9 cellular contexts compared by ENCODE assay signal in the genomic region with DNA sequence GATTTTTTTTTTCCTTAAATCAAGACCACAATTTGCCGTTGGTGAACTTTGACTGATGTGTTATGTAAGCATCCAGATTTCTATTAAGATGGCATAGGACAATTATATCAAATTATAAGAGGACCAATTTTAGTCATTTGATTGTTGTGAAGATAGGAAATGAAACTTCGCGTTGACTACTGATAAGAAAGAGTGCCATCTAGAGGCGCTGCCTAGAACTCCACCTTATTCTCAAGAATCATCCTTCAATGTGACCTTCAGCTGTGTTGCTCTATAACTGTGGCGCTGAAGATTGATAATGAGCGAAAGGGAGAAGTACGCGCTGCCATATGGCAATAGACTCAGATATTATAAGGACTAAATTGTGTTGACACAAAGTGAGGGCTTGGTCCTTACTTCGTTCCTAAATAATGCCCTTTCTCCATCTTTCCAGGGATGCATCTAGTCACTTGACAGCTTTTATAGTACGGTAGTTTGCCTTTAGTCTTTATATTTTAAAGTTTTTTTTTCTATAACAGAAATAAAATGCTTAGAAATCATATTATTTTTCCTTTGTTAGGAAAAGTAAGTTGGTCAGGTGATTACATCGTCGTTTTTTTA.
DNase-seq lines count a peak whose midpoint lies in the region; ATAC-seq and TF ChIP-seq lines count a peak whose summit lies in the region.
"Had no signal": no experiment of that assay in that cellular context is flagged by ENCODE, and none has a peak within 500 bp of the region (broad histone marks: within the 10 kb centered on the region; RNA-seq: fewer than 3 reads in every experiment).

No MANE protein-coding gene starts in this region.

- H3K4me3 Mint-ChIP-seq in activated CD4-positive, alpha-beta T cell treated with anti-CD3 and anti-CD28 coated beads for 36 hours, result no peak overlapping the region
- H3K4me3 Mint-ChIP-seq: activated naive CD8-positive, alpha-beta T cell treated with anti-CD3 and anti-CD28 coated beads, Interleukin-2, amount 10 ng/mL, durations not matched to agents 7 days and 5 days had no signal

- no peaks in the 10 kb centered on the region for H3K4me1 Mint-ChIP-seq in activated CD4-positive, alpha-beta T cell treated with anti-CD3 and anti-CD28 coated beads for 36 hours
- H3K4me1 Mint-ChIP-seq: activated naive CD8-positive, alpha-beta T cell treated with anti-CD3 and anti-CD28 coated beads, Interleukin-2, amount 10 ng/mL, durations not matched to agents 7 days and 5 days had no signal

- no peaks in the 10 kb centered on the region for H3K36me3 Mint-ChIP-seq in activated CD4-positive, alpha-beta T cell treated with anti-CD3 and anti-CD28 coated beads for 36 hours (ENCODE audit: low read depth)
- H3K36me3 Mint-ChIP-seq: activated naive CD8-positive, alpha-beta T cell treated with anti-CD3 and anti-CD28 coated beads, Interleukin-2, amount 10 ng/mL, durations not matched to agents 7 days and 5 days had no signal

- H3K27ac Mint-ChIP-seq in activated CD4-positive, alpha-beta T cell treated with anti-CD3 and anti-CD28 coated beads for 36 hours, result no peak overlapping the region
- H3K27ac Mint-ChIP-seq: activated naive CD8-positive, alpha-beta T cell treated with anti-CD3 and anti-CD28 coated beads, Interleukin-2, amount 10 ng/mL, durations not matched to agents 7 days and 5 days had no signal

- CTCF ChIA-PET in activated CD4-positive, alpha-beta T cell treated with anti-CD3 and anti-CD28 coated beads for 36 hours (lab: Charles Lee), result interaction anchor here (0.6 to 3.2 kb wide), 7 partner anchors 11 to 762 kb away, joined by 3 to 14 read pairs (median 4); no protein-coding TSS in a partner anchor

- H3K27me3 Mint-ChIP-seq in activated CD4-positive, alpha-beta T cell treated with anti-CD3 and anti-CD28 coated beads for 36 hours, result peaks cover 3% of the 10 kb centered on the region
- H3K27me3 Mint-ChIP-seq: activated naive CD8-positive, alpha-beta T cell treated with anti-CD3 and anti-CD28 coated beads, Interleukin-2, amount 10 ng/mL, durations not matched to agents 7 days and 5 days had no signal

- TF ChIP-seq CTCF in VCaP (conservative IDR thresholded peaks at IDR 0.05), result peak; percentile 85

- ATAC-seq in activated CD4-positive, alpha-beta T cell treated with anti-CD3 and anti-CD28 coated beads for 36 hours, result no peak
- ATAC-seq in HG02623 (IDR thresholded peaks at IDR 0.05; ENCODE audit: unreplicated experiment), result peak; percentile 70
- no peak for ATAC-seq in HG03460 (IDR thresholded peaks at IDR 0.05; ENCODE audit: unreplicated experiment)

- POLR2A ChIA-PET in activated CD4-positive, alpha-beta T cell treated with anti-CD3 and anti-CD28 coated beads for 36 hours (lab: Charles Lee), result no interaction called here

- H3K27ac ChIP-seq in VCaP, result no peak overlapping the region

- DNase-seq in activated CD4-positive, alpha-beta T cell treated with anti-CD3 and anti-CD28 coated beads for 36 hours, result peak; percentile 58
- DNase-seq in activated CD4-positive, alpha-beta T cell treated with anti-CD3 and anti-CD28 coated beads for 1 hour, result no peak
- peak; percentile 22 for DNase-seq in NCI-H2107 (lab: John Stamatoyannopoulos, UW)
- peak; percentile 35 for DNase-seq in foreskin melanocyte
- peak; percentile 69 for DNase-seq in retina
- DNase-seq: activated naive CD8-positive, alpha-beta T cell treated with anti-CD3 and anti-CD28 coated beads, Interleukin-2, amount 10 ng/mL, durations not matched to agents 7 days and 5 days had no signal

- no peaks in the 10 kb centered on the region for H3K9me3 Mint-ChIP-seq in activated CD4-positive, alpha-beta T cell treated with anti-CD3 and anti-CD28 coated beads for 36 hours (ENCODE audit: low read depth)
- H3K9me3 Mint-ChIP-seq: activated naive CD8-positive, alpha-beta T cell treated with anti-CD3 and anti-CD28 coated beads, Interleukin-2, amount 10 ng/mL, durations not matched to agents 7 days and 5 days had no signal

- intact Hi-C loops in activated CD4-positive, alpha-beta T cell treated with anti-CD3 and anti-CD28 coated beads for 36 hours (cut with DNase I, micrococcal nuclease), result no loop called here
